Comparison of ENCODE assay signal across 23 cellular contexts in the genomic region with DNA sequence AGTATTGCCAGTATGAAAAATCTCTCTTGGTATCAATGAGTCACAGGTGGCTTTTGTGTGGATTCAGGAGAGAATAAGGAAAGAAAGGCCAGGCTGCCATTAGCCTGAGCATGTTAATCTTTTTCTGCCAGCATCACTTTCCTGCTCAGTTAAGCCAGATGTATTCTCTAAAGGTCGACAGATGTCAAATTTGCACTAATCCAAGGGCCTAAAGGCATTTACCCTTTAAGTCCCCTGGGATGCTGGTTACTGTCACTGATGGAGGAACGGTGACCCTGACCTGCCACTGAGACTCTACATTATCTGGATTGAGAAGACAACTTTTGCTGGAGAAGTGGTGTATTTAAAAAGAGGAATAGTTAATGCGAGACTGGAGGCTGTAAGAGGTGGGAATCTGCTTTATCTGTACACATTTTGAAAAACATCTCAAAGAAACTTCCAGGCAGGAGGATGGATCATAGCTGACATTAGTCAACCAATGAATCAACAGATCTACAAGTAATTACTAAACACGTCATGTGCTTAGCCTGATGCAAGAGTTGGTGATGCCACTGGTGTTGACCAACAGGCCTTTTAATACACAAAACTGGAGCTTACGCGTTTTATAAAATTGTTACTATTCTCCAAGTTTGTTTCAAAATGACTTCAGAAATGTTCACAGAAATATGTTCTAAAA.
A peak's percentile ranks its signal among the peaks of the same experiment; 100 is the strongest.
DNase-seq lines count a peak whose midpoint lies in the region; ATAC-seq and TF ChIP-seq lines count a peak whose summit lies in the region.
"Had no signal": no experiment of that assay in that cellular context is flagged by ENCODE, and none has a peak within 500 bp of the region (broad histone marks: within the 10 kb centered on the region; RNA-seq: fewer than 3 reads in every experiment).

No MANE protein-coding gene starts in this region.

- H2BK120ac ChIP-seq in neuronal stem cell (ENCODE audit: low read depth, low read length), result no peak overlapping the region

- no peak overlapping the region for H2AFZ ChIP-seq in neuronal stem cell (ENCODE audit: low read length)

- no peak overlapping the region for H4K91ac ChIP-seq in neuronal stem cell (ENCODE audit: low read depth, low read length, poor library complexity)

- H3K23ac ChIP-seq in neuronal stem cell (ENCODE audit: low read depth, low read length, poor library complexity), result no peak overlapping the region

- H3K4me2 ChIP-seq in neuronal stem cell (ENCODE audit: insufficient read depth, low read length, poor library complexity, severe bottlenecking), result no peak overlapping the region

- H4K8ac ChIP-seq in neuronal stem cell (ENCODE audit: low read depth, low read length), result no peak overlapping the region

- no peak for ATAC-seq in right lobe of liver
- ATAC-seq: activated CD4-positive, alpha-beta T cell treated with anti-CD3 and anti-CD28 coated beads for 36 hours; T-helper 17 cell had no signal

- H3K18ac ChIP-seq in neuronal stem cell (ENCODE audit: low read length), result no peak overlapping the region

- H3K9me3 ChIP-seq in neuronal stem cell (replicated peaks in 1 of 2; ENCODE audit: control insufficient read depth in 2 of 2, insufficient read depth in 1 of 2, low read depth in 1 of 2, low read length in 2 of 2) (no peaks in the 10 kb centered on the region), right lobe of liver (no peaks in the 10 kb centered on the region)

- intact Hi-C loops in right lobe of liver (cut with DNase I), result no loop called here

- H2BK12ac ChIP-seq in neuronal stem cell (ENCODE audit: low read length), result no peak overlapping the region

- no peak overlapping the region for H3K14ac ChIP-seq in neuronal stem cell (ENCODE audit: low read length)

- peak; percentile 24 for DNase-seq in ELF-1 (ENCODE audit: low read depth, low spot score)
- DNase-seq in SK-N-DZ (ENCODE audit: low spot score), result peak; percentile 31
- peak; percentile 86 for DNase-seq in fibroblast of mammary gland (ENCODE audit: low read depth)
- DNase-seq in neuronal stem cell (ENCODE audit: low spot score), result peak; percentile 26
- no peak for DNase-seq in germinal center (ENCODE audit: low spot score)
- no peak for DNase-seq in DMS153 (lab: John Stamatoyannopoulos, UW)
- no peak for DNase-seq in putamen (ENCODE audit: low spot score)
- DNase-seq in right lobe of liver, result no peak
- DNase-seq: activated CD4-positive, alpha-beta T cell treated with anti-CD3 and anti-CD28 coated beads for 36 hours; activated effector memory CD4-positive, alpha-beta T cell treated with anti-CD3 and anti-CD28 coated beads, Interleukin-2, amount 50 U/mL, for 16 hours; activated T-cell treated with anti-CD3 and anti-CD28 coated beads for 4 hours; amygdala; effector CD8-positive, alpha-beta T cell; hypothalamus; immature natural killer cell; KG1; left lung; NCI-H1417; NCI-H2081 treated with DMSO at 0.1 percent for 48 hours; retina; stimulated activated CD4-positive, alpha-beta T cell treated with anti-CD3 and anti-CD28 coated beads, Interleukin-2, amount 100 ng/mL, for 24 hours; T-helper 17 cell had no signal

- H3K4me1 ChIP-seq in neuronal stem cell (ENCODE audit: control insufficient read depth in 2 of 2, insufficient read depth in 1 of 2, low read depth in 1 of 2, low read length in 2 of 2) (peaks cover 6 to 10% of the 10 kb centered on the region in 2 donors), right lobe of liver (no peaks in the 10 kb centered on the region)
- H3K4me1 ChIP-seq: left lung had no signal

- H3K4ac ChIP-seq in neuronal stem cell (ENCODE audit: low read length), result no peak overlapping the region

- TF ChIP-seq POLR2A in right lobe of liver (IDR thresholded peaks at IDR 0.05), result no peak

- H2BK5ac ChIP-seq in neuronal stem cell (ENCODE audit: low read length), result no peak overlapping the region

- H3K36me3 ChIP-seq in neuronal stem cell (replicated peaks in 1 of 2; ENCODE audit: control insufficient read depth in 2 of 2, insufficient read depth in 2 of 2, low read length in 2 of 2), result no peaks in the 10 kb centered on the region
- no peaks in the 10 kb centered on the region for H3K36me3 ChIP-seq in right lobe of liver
- H3K36me3 ChIP-seq: left lung had no signal

- no CpG with 5 or more reads among the region's 6 CpGs for WGBS in neuronal stem cell (ENCODE audit: extremely low coverage in 2 of 2, insufficient read length in 2 of 2, insufficient replicate concordance in 1 of 2), 2 donors
- 67% methylated on average over 6 of the region's 6 CpGs for WGBS in right lobe of liver (ENCODE audit: insufficient coverage, low coverage, low lambda C conversion rate, missing lambda C conversion rate)

- no peak overlapping the region for H2BK15ac ChIP-seq in neuronal stem cell (ENCODE audit: low read length)

- no peaks in the 10 kb centered on the region for H3K79me1 ChIP-seq in neuronal stem cell (ENCODE audit: low read depth, low read length)

- TF ChIP-seq CTCF in fibroblast of mammary gland (conservative IDR thresholded peaks at IDR 0.05; ENCODE audit: control insufficient read depth, insufficient read depth, low read depth, low read length), result no peak
- no peak for TF ChIP-seq CTCF in right lobe of liver (IDR thresholded peaks at IDR 0.05)

- H3K27me3 ChIP-seq in neuronal stem cell (ENCODE audit: control insufficient read depth in 3 of 3, insufficient read depth in 3 of 3, low read depth in 1 of 3, low read length in 3 of 3) (no peaks in the 10 kb centered on the region), right lobe of liver (no peaks in the 10 kb centered on the region)
- H3K27me3 ChIP-seq: left lung had no signal

- no peak overlapping the region for H3K9ac ChIP-seq in neuronal stem cell (ENCODE audit: low read depth, low read length, poor library complexity)

- H3K4me3 ChIP-seq in fibroblast of mammary gland (ENCODE audit: control insufficient read depth, low read depth, low read length) (no peak overlapping the region), neuronal stem cell (ENCODE audit: low read length in 2 of 2) (no peak overlapping the region), right lobe of liver (no peak overlapping the region)
- H3K4me3 ChIP-seq: left lung had no signal

- H3K27ac ChIP-seq in neuronal stem cell (replicated peaks; ENCODE audit: low read length) (peak overlapping the region; percentile 45), right lobe of liver (no peak overlapping the region)
- H3K27ac ChIP-seq: left lung, RWPE1 had no signal

- no peak overlapping the region for H2AK5ac ChIP-seq in neuronal stem cell (ENCODE audit: low read depth, low read length)

Comparison
In these comparisons a context has a peak if more than half of its experiments do, and no peak if none do; other contexts are left out.
1. DNase-seq: peak in ELF-1 (single experiment), SK-N-DZ (single experiment), fibroblast of mammary gland (single experiment) and neuronal stem cell (single experiment); none in germinal center (single experiment), DMS153 (single experiment), putamen (single experiment) and right lobe of liver (0 of 3).